In the genomic region with DNA sequence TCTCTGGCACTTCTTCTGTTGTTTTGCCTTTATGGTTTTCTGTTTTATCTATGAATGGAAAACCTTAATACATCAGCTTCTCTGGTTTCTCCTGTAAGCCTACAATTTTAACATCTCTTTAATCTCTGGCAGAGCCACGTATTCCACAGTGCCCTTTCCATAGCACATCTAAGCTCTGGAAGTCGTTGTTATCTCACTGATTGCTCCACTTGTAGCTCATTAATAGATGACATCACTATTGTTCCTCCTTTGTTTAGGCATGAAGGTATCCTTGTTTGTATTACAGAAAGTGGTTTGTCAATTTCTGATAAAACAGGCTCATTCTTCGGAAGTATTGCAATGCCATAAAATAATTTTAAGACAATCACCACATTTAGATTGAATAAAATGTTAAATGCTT, we compare ENCODE assay signal across 9 cellular contexts.
"Had no signal": no experiment of that assay in that cellular context is flagged by ENCODE, and none has a peak within 500 bp of the region (broad histone marks: within the 10 kb centered on the region; RNA-seq: fewer than 3 reads in every experiment).

No MANE protein-coding gene starts in this region.

- ATAC-seq: K562 had no signal

- H3K27ac ChIP-seq: GM23248, HL-60 had no signal

- DNase-seq: GM23248, H9, HCEC 1CT, IMR-90, KG1 had no signal

- H3K4me3 ChIP-seq: GM23248, K562 had no signal

- H2AFZ ChIP-seq: GM23248 had no signal

- H3K9ac ChIP-seq: GM23248 had no signal

- FAIRE-seq: H1, H54, K562 had no signal
